Comparison of ENCODE assay signal across 16 cellular contexts in the genomic region with DNA sequence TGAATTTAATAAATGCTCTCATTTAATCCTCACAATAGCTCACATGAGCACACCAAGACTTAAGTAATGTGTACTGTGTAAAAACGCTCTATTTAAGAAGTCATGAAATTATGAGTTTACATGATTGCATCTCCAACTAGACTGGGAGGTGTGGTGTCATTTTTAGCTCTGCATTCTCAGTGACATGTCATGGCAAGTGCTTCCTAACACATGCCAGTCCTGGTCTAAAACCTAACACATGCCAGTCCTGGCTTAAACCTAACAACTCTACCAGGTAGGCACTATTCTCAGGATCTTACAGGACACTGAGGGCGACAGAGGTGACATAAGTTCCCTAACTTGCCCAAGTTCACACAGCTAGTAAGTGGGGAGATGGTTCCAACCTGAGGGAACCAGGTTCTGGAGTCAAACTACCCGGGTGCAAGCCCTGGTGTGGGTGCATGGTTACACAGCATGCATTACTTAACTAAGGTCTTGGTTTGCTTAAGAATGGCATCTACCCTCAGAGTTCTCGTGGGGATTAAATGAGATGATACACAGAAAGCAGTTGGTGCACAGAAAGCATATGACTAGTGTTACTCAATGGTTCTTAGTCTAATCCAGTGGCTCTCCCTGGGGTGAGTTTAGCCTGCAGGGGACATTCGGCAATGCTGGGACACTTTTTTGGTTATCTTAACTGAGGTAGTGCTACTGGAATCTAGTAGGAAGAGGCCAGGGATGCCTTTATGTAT. TPM values are rescaled to one million over a fixed set of nuclear protein-coding genes. Genes with fewer than 3 reads are reported as not detected.
A peak's percentile ranks its signal among the peaks of the same experiment; 100 is the strongest.
DNase-seq lines count a peak whose midpoint lies in the region; ATAC-seq and TF ChIP-seq lines count a peak whose summit lies in the region.
"Had no signal": no experiment of that assay in that cellular context is flagged by ENCODE, and none has a peak within 500 bp of the region (broad histone marks: within the 10 kb centered on the region; RNA-seq: fewer than 3 reads in every experiment).

No MANE protein-coding gene starts in this region.

- no peaks in the 10 kb centered on the region for H3K27me3 ChIP-seq in foreskin keratinocyte

- POLR2A ChIA-PET in GM10248 (lab: Yijun Ruan, JAX) = no interaction called here

- no peaks in the 10 kb centered on the region for H3K27me3 Mint-ChIP-seq in activated T-helper 17 cell treated with anti-CD3 and anti-CD28 coated beads, Interleukin-2, amount 50 U/mL, for 72 hours
- H3K27me3 Mint-ChIP-seq: CD4-positive, alpha-beta T cell had no signal

- peak; percentile 40 for ATAC-seq in Right ventricle myocardium superior (ENCODE audit: poor library complexity)
- ATAC-seq in activated T-helper 17 cell treated with anti-CD3 and anti-CD28 coated beads, Interleukin-2, amount 50 U/mL, for 72 hours (replicated peaks) = no peak
- ATAC-seq in foreskin keratinocyte = peak; percentile 11
- no peak for ATAC-seq in stimulated activated effector memory CD8-positive, alpha-beta T cell treated with anti-CD3 and anti-CD28 coated beads, Interleukin-12 subunit alpha, Interleukin-12 subunit beta, amount 100 ng/mL, for 72 hours

- intact Hi-C loops in Right ventricle myocardium superior (cut with DNase I) = no loop called here
- intact Hi-C loops in cardiac septum (cut with DNase I) = no loop called here

- no peak overlapping the region for H3K4me3 Mint-ChIP-seq in activated T-helper 17 cell treated with anti-CD3 and anti-CD28 coated beads, Interleukin-2, amount 50 U/mL, for 72 hours
- H3K4me3 Mint-ChIP-seq in stimulated activated effector memory CD8-positive, alpha-beta T cell treated with anti-CD3 and anti-CD28 coated beads, Interleukin-12 subunit alpha, Interleukin-12 subunit beta, amount 100 ng/mL, for 72 hours = no peak overlapping the region
- H3K4me3 Mint-ChIP-seq: CD4-positive, alpha-beta T cell had no signal

- peak overlapping the region; percentile 56 for H3K27ac Mint-ChIP-seq in activated T-helper 17 cell treated with anti-CD3 and anti-CD28 coated beads, Interleukin-2, amount 50 U/mL, for 72 hours
- peak overlapping the region; percentile 9 for H3K27ac Mint-ChIP-seq in stimulated activated effector memory CD8-positive, alpha-beta T cell treated with anti-CD3 and anti-CD28 coated beads, Interleukin-12 subunit alpha, Interleukin-12 subunit beta, amount 100 ng/mL, for 72 hours
- H3K27ac Mint-ChIP-seq: CD4-positive, alpha-beta T cell had no signal

- H3K4me1 ChIP-seq in foreskin keratinocyte = peaks cover 22% of the 10 kb centered on the region

- CTCF ChIA-PET in GM10248 (lab: Yijun Ruan, JAX) = interaction anchor here (1.1 to 3.1 kb wide), 6 partner anchors 8 to 30 kb away, joined by 3 to 18 read pairs (median 4); no protein-coding TSS in a partner anchor

- H3K27ac ChIP-seq in foreskin keratinocyte = no peak overlapping the region
- H3K27ac ChIP-seq: KMS-11 had no signal

- DNase-seq in Right ventricle myocardium superior (no peak), cardiac septum (ENCODE audit: low spot score) (no peak), foreskin keratinocyte (peak in 1 of 2 donors; percentile 38), GM10248 (ENCODE audit: extremely low spot score) (no peak), NCI-H2029 (lab: John Stamatoyannopoulos, UW) (no peak), NAMALWA (ENCODE audit: low spot score) (no peak)
- no peak for DNase-seq in stimulated activated effector memory CD8-positive, alpha-beta T cell treated with anti-CD3 and anti-CD28 coated beads, Interleukin-12 subunit alpha, Interleukin-12 subunit beta, amount 100 ng/mL, for 72 hours (ENCODE audit: low spot score in 2 of 2)
- DNase-seq: CD4-positive, alpha-beta T cell; DMS79 treated with DMSO at 0.1 percent for 48 hours; H7; MM.1S; NCI-H1930; NCI-H510A; SIG-M5 had no signal

- H3K9me3 Mint-ChIP-seq in activated T-helper 17 cell treated with anti-CD3 and anti-CD28 coated beads, Interleukin-2, amount 50 U/mL, for 72 hours = no peaks in the 10 kb centered on the region
- no peaks in the 10 kb centered on the region for H3K9me3 Mint-ChIP-seq in stimulated activated effector memory CD8-positive, alpha-beta T cell treated with anti-CD3 and anti-CD28 coated beads, Interleukin-12 subunit alpha, Interleukin-12 subunit beta, amount 100 ng/mL, for 72 hours
- H3K9me3 Mint-ChIP-seq: CD4-positive, alpha-beta T cell had no signal

- no peak for TF ChIP-seq CTCF in foreskin keratinocyte (conservative IDR thresholded peaks at IDR 0.05)
- TF ChIP-seq CTCF in GM10248 (IDR thresholded peaks at IDR 0.05; ENCODE audit: control extremely low read depth, extremely low read depth, low read depth, missing control alignments) = no peak

- H3K4me1 Mint-ChIP-seq in activated T-helper 17 cell treated with anti-CD3 and anti-CD28 coated beads, Interleukin-2, amount 50 U/mL, for 72 hours = peaks cover 10% of the 10 kb centered on the region
- H3K4me1 Mint-ChIP-seq in stimulated activated effector memory CD8-positive, alpha-beta T cell treated with anti-CD3 and anti-CD28 coated beads, Interleukin-12 subunit alpha, Interleukin-12 subunit beta, amount 100 ng/mL, for 72 hours = peaks cover 2% of the 10 kb centered on the region

- peaks cover 89% of the 10 kb centered on the region for H3K36me3 Mint-ChIP-seq in activated T-helper 17 cell treated with anti-CD3 and anti-CD28 coated beads, Interleukin-2, amount 50 U/mL, for 72 hours (ENCODE audit: low read depth)
- H3K36me3 Mint-ChIP-seq in stimulated activated effector memory CD8-positive, alpha-beta T cell treated with anti-CD3 and anti-CD28 coated beads, Interleukin-12 subunit alpha, Interleukin-12 subunit beta, amount 100 ng/mL, for 72 hours = peaks cover 61% of the 10 kb centered on the region

RNA-seq across cellular contexts. Expression of a gene that starts 14.7 kb away (rescaled TPM):
- total RNA-seq in Right ventricle myocardium superior = not detected
- not detected for total RNA-seq in cardiac septum
- not detected for total RNA-seq in activated T-helper 17 cell treated with anti-CD3 and anti-CD28 coated beads, Interleukin-2, amount 50 U/mL, for 72 hours
- not detected in 2 replicates for total RNA-seq in foreskin keratinocyte
- polyA plus RNA-seq in foreskin keratinocyte = not detected in 2 replicates
- total RNA-seq: CD4-positive, alpha-beta T cell; H7 had no signal

RNA-seq across cellular contexts. Expression of a gene that starts 35.8 kb away (rescaled TPM):
- total RNA-seq in Right ventricle myocardium superior (19.5 TPM), cardiac septum (15.1 TPM), foreskin keratinocyte (19.3 and 27.4 TPM in 2 replicates)
- total RNA-seq in activated T-helper 17 cell treated with anti-CD3 and anti-CD28 coated beads, Interleukin-2, amount 50 U/mL, for 72 hours = 10 to 100 TPM; 38.6 to 48.9 TPM
- polyA plus RNA-seq in foreskin keratinocyte = 19.8 and 23.2 TPM in 2 replicates

Comparison
In these comparisons a context has a peak if more than half of its experiments do, and no peak if none do; other contexts are left out.
1. ATAC-seq: peak in Right ventricle myocardium superior (single experiment) and foreskin keratinocyte (single experiment); none in activated T-helper 17 cell treated with anti-CD3 and anti-CD28 coated beads, Interleukin-2, amount 50 U/mL, for 72 hours (single experiment) and stimulated activated effector memory CD8-positive, alpha-beta T cell treated with anti-CD3 and anti-CD28 coated beads, Interleukin-12 subunit alpha, Interleukin-12 subunit beta, amount 100 ng/mL, for 72 hours (single experiment).